Comparison of ENCODE assay signal across 2 cellular contexts in the genomic region with DNA sequence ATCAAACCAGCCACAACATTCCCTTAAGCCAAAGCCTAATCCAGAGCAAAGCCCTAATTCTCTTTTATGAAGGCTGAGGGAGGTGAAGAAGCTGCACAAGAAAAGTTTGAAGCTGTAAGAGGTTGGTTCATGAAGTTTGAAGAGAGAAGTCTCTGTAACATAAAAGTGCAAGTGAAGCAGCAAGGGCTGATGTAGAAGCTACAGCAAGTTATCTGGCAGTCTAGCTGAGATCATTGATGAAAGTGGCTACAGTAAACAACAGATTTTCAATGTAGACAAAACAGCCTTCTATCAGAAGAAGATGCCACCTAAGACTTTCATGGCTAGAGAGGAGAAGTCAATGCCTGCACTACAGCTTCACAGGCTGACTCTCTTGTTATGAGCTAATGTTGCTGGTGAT.
TF ChIP-seq lines count a peak whose summit lies in the region.

No MANE protein-coding gene starts in this region.

TF ChIP-seq in A549, 52 proteins besides CTCF, POLR2A, EP300 and RAD21 (continued from another document):
- TF ChIP-seq CHD4 (IDR thresholded peaks at IDR 0.05; ENCODE audit: borderline replicate concordance) (no peak), ESRRA (IDR thresholded peaks at IDR 0.05; ENCODE audit: borderline replicate concordance, low read length) (no peak), NR3C1 (IDR thresholded peaks at IDR 0.05) (no peak), CBX8 (IDR thresholded peaks at IDR 0.05) (no peak)
- TF ChIP-seq, protein P1, sequence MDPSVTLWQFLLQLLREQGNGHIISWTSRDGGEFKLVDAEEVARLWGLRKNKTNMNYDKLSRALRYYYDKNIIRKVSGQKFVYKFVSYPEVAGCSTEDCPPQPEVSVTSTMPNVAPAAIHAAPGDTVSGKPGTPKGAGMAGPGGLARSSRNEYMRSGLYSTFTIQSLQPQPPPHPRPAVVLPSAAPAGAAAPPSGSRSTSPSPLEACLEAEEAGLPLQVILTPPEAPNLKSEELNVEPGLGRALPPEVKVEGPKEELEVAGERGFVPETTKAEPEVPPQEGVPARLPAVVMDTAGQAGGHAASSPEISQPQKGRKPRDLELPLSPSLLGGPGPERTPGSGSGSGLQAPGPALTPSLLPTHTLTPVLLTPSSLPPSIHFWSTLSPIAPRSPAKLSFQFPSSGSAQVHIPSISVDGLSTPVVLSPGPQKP (IDR thresholded peaks at IDR 0.05; ENCODE audit: low read depth, low read length), result no peak
- TF ChIP-seq, protein P2, sequence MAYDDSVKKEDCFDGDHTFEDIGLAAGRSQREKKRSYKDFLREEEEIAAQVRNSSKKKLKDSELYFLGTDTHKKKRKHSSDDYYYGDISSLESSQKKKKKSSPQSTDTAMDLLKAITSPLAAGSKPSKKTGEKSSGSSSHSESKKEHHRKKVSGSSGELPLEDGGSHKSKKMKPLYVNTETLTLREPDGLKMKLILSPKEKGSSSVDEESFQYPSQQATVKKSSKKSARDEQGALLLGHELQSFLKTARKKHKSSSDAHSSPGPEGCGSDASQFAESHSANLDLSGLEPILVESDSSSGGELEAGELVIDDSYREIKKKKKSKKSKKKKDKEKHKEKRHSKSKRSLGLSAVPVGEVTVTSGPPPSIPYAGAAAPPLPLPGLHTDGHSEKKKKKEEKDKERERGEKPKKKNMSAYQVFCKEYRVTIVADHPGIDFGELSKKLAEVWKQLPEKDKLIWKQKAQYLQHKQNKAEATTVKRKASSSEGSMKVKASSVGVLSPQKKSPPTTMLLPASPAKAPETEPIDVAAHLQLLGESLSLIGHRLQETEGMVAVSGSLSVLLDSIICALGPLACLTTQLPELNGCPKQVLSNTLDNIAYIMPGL (CRISPR knock-in tag; IDR thresholded peaks at IDR 0.05; ENCODE audit: borderline replicate concordance), result no peak

TF ChIP-seq in GM23338, 12 proteins besides CTCF, POLR2A, EP300 and RAD21 (continued from another document):
- TF ChIP-seq, protein P3, sequence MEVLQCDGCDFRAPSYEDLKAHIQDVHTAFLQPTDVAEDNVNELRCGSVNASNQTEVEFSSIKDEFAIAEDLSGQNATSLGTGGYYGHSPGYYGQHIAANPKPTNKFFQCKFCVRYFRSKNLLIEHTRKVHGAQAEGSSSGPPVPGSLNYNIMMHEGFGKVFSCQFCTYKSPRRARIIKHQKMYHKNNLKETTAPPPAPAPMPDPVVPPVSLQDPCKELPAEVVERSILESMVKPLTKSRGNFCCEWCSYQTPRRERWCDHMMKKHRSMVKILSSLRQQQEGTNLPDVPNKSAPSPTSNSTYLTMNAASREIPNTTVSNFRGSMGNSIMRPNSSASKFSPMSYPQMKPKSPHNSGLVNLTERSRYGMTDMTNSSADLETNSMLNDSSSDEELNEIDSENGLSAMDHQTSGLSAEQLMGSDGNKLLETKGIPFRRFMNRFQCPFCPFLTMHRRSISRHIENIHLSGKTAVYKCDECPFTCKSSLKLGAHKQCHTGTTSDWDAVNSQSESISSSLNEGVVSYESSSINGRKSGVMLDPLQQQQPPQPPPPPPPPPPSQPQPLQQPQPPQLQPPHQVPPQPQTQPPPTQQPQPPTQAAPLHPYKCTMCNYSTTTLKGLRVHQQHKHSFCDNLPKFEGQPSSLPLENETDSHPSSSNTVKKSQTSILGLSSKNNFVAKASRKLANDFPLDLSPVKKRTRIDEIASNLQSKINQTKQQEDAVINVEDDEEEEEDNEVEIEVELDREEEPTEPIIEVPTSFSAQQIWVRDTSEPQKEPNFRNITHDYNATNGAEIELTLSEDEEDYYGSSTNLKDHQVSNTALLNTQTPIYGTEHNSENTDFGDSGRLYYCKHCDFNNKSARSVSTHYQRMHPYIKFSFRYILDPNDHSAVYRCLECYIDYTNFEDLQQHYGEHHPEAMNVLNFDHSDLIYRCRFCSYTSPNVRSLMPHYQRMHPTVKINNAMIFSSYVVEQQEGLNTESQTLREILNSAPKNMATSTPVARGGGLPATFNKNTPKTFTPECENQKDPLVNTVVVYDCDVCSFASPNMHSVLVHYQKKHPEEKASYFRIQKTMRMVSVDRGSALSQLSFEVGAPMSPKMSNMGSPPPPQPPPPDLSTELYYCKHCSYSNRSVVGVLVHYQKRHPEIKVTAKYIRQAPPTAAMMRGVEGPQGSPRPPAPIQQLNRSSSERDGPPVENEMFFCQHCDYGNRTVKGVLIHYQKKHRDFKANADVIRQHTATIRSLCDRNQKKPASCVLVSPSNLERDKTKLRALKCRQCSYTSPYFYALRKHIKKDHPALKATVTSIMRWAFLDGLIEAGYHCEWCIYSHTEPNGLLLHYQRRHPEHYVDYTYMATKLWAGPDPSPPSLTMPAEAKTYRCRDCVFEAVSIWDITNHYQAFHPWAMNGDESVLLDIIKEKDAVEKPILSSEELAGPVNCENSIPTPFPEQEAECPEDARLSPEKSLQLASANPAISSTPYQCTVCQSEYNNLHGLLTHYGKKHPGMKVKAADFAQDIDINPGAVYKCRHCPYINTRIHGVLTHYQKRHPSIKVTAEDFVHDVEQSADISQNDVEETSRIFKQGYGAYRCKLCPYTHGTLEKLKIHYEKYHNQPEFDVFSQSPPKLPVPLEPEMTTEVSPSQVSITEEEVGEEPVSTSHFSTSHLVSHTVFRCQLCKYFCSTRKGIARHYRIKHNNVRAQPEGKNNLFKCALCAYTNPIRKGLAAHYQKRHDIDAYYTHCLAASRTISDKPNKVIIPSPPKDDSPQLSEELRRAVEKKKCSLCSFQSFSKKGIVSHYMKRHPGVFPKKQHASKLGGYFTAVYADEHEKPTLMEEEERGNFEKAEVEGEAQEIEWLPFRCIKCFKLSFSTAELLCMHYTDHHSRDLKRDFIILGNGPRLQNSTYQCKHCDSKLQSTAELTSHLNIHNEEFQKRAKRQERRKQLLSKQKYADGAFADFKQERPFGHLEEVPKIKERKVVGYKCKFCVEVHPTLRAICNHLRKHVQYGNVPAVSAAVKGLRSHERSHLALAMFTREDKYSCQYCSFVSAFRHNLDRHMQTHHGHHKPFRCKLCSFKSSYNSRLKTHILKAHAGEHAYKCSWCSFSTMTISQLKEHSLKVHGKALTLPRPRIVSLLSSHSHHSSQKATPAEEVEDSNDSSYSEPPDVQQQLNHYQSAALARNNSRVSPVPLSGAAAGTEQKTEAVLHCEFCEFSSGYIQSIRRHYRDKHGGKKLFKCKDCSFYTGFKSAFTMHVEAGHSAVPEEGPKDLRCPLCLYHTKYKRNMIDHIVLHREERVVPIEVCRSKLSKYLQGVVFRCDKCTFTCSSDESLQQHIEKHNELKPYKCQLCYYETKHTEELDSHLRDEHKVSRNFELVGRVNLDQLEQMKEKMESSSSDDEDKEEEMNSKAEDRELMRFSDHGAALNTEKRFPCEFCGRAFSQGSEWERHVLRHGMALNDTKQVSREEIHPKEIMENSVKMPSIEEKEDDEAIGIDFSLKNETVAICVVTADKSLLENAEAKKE (CRISPR knock-in tag; IDR thresholded peaks at IDR 0.05), result no peak
- TF ChIP-seq, protein P4, sequence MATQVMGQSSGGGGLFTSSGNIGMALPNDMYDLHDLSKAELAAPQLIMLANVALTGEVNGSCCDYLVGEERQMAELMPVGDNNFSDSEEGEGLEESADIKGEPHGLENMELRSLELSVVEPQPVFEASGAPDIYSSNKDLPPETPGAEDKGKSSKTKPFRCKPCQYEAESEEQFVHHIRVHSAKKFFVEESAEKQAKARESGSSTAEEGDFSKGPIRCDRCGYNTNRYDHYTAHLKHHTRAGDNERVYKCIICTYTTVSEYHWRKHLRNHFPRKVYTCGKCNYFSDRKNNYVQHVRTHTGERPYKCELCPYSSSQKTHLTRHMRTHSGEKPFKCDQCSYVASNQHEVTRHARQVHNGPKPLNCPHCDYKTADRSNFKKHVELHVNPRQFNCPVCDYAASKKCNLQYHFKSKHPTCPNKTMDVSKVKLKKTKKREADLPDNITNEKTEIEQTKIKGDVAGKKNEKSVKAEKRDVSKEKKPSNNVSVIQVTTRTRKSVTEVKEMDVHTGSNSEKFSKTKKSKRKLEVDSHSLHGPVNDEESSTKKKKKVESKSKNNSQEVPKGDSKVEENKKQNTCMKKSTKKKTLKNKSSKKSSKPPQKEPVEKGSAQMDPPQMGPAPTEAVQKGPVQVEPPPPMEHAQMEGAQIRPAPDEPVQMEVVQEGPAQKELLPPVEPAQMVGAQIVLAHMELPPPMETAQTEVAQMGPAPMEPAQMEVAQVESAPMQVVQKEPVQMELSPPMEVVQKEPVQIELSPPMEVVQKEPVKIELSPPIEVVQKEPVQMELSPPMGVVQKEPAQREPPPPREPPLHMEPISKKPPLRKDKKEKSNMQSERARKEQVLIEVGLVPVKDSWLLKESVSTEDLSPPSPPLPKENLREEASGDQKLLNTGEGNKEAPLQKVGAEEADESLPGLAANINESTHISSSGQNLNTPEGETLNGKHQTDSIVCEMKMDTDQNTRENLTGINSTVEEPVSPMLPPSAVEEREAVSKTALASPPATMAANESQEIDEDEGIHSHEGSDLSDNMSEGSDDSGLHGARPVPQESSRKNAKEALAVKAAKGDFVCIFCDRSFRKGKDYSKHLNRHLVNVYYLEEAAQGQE (IDR thresholded peaks at IDR 0.05; ENCODE audit: unreplicated experiment), result no peak
- TF ChIP-seq EZH2phosphoT487 (IDR thresholded peaks at IDR 0.05; ENCODE audit: unreplicated experiment), result no peak
- TF ChIP-seq STAT1 (IDR thresholded peaks at IDR 0.05; ENCODE audit: unreplicated experiment), result no peak
- no peak for TF ChIP-seq ZNF114 (CRISPR knock-in tag; IDR thresholded peaks at IDR 0.05)
- TF ChIP-seq NANOG (IDR thresholded peaks at IDR 0.05; ENCODE audit: borderline replicate concordance), result no peak
- no peak for TF ChIP-seq CREB1 (CRISPR knock-in tag; IDR thresholded peaks at IDR 0.05; ENCODE audit: low read depth)
- no peak for TF ChIP-seq JUNB (IDR thresholded peaks at IDR 0.05; ENCODE audit: unreplicated experiment)
- TF ChIP-seq, protein P5, sequence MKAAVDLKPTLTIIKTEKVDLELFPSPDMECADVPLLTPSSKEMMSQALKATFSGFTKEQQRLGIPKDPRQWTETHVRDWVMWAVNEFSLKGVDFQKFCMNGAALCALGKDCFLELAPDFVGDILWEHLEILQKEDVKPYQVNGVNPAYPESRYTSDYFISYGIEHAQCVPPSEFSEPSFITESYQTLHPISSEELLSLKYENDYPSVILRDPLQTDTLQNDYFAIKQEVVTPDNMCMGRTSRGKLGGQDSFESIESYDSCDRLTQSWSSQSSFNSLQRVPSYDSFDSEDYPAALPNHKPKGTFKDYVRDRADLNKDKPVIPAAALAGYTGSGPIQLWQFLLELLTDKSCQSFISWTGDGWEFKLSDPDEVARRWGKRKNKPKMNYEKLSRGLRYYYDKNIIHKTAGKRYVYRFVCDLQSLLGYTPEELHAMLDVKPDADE (IDR thresholded peaks at IDR 0.05), result no peak
- no peak for TF ChIP-seq ZNF331 (CRISPR knock-in tag; IDR thresholded peaks at IDR 0.05; ENCODE audit: low read depth)
- TF ChIP-seq POLR2AphosphoS5 (IDR thresholded peaks at IDR 0.05; ENCODE audit: low read depth), result no peak
TF ChIP-seq in GM23338: peak in this region for 0.
